ENCODE assay signal across 9 cellular contexts in genomic region chr18:69898241-69898861, GRCh38. TPM values are rescaled to one million over a fixed set of nuclear protein-coding genes. Genes with fewer than 3 reads are reported as not detected.
DNase-seq lines count a peak whose midpoint lies in the region; ATAC-seq and TF ChIP-seq lines count a peak whose summit lies in the region.
"Had no signal": no experiment of that assay in that cellular context is flagged by ENCODE, and none has a peak within 500 bp of the region (broad histone marks: within the 10 kb centered on the region; RNA-seq: fewer than 3 reads in every experiment).

No MANE protein-coding gene starts in this region.

- H3K4me3 Mint-ChIP-seq in T-helper 2 cell treated with Interferon-gamma antibody and Interleukin-4, amounts not matched to agents 5 μg/mL and 100 μg/mL, for 36 hours, result peak overlapping the region; percentile 86

- peaks cover 56% of the 10 kb centered on the region for H3K36me3 Mint-ChIP-seq in T-helper 2 cell treated with Interferon-gamma antibody and Interleukin-4, amounts not matched to agents 5 μg/mL and 100 μg/mL, for 36 hours (ENCODE audit: low read depth)

- H4K8ac ChIP-seq in mesendoderm (ENCODE audit: low read depth, low read length), result no peak overlapping the region

- no peak overlapping the region for H2BK15ac ChIP-seq in mesendoderm (replicated peaks; ENCODE audit: low read depth)

- H3K79me1 ChIP-seq in mesendoderm (ENCODE audit: low read length), result no peaks in the 10 kb centered on the region

- H3K4me3 ChIP-seq in mesendoderm (ENCODE audit: low read length), result no peak overlapping the region
- H3K4me3 ChIP-seq in suprapubic skin, result no peak overlapping the region
- no peak overlapping the region for H3K4me3 ChIP-seq in lower leg skin (ENCODE audit: low read depth, poor library complexity, severe bottlenecking)

- H3K27ac ChIP-seq in mesendoderm (ENCODE audit: low read depth, low read length), result no peak overlapping the region
- H3K27ac ChIP-seq in suprapubic skin, result no peak overlapping the region
- no peak overlapping the region for H3K27ac ChIP-seq in foreskin keratinocyte

- DNase-seq in T-helper 2 cell treated with Interferon-gamma antibody and Interleukin-4, amounts not matched to agents 5 μg/mL and 100 μg/mL, for 36 hours (ENCODE audit: low spot score), result peak; percentile 47
- DNase-seq in mesendoderm (no peak), suprapubic skin (ENCODE audit: low spot score in 2 of 2) (no peak), T1000 (lab: John Stamatoyannopoulos, UW) (no peak), foreskin keratinocyte (no peak), lower leg skin (ENCODE audit: low spot score in 2 of 2) (no peak)

- H2BK120ac ChIP-seq in mesendoderm (ENCODE audit: low read depth, low read length), result no peak overlapping the region

- H3K27me3 ChIP-seq in mesendoderm (ENCODE audit: insufficient read depth, low read length, poor library complexity), result no peaks in the 10 kb centered on the region
- H3K27me3 ChIP-seq in suprapubic skin, result no peaks in the 10 kb centered on the region
- no peaks in the 10 kb centered on the region for H3K27me3 ChIP-seq in foreskin keratinocyte

- no peak overlapping the region for H3K23ac ChIP-seq in mesendoderm (ENCODE audit: low read length)

- H3K4me1 ChIP-seq in mesendoderm (ENCODE audit: control insufficient read depth, low read depth, low read length) (peaks cover 4% of the 10 kb centered on the region), suprapubic skin (no peaks in the 10 kb centered on the region), foreskin keratinocyte (no peaks in the 10 kb centered on the region)

- H3K27ac Mint-ChIP-seq in T-helper 2 cell treated with Interferon-gamma antibody and Interleukin-4, amounts not matched to agents 5 μg/mL and 100 μg/mL, for 36 hours, result peak overlapping the region; percentile 87

- H3K9ac ChIP-seq in mesendoderm (ENCODE audit: low read length), result no peak overlapping the region

- no peaks in the 10 kb centered on the region for H3K79me2 ChIP-seq in mesendoderm (ENCODE audit: control insufficient read depth, insufficient read depth, low read length)

- H3K4ac ChIP-seq in mesendoderm (ENCODE audit: low read depth, low read length), result no peak overlapping the region

- no peak overlapping the region for H4K5ac ChIP-seq in mesendoderm (ENCODE audit: low read length)

- intact Hi-C loops in lower leg skin (cut with DNase I; ENCODE audit: low total_unique reads), result no loop called here

- no peaks in the 10 kb centered on the region for H3K9me3 ChIP-seq in suprapubic skin

- no peak overlapping the region for H3K4me2 ChIP-seq in mesendoderm (ENCODE audit: low read length)

- H3K4me1 Mint-ChIP-seq in T-helper 2 cell treated with Interferon-gamma antibody and Interleukin-4, amounts not matched to agents 5 μg/mL and 100 μg/mL, for 36 hours (ENCODE audit: low read depth), result peaks cover 65% of the 10 kb centered on the region

- peak overlapping the region; percentile 42 for H3K56ac ChIP-seq in mesendoderm (ENCODE audit: low read length)

- no peaks in the 10 kb centered on the region for H3K27me3 Mint-ChIP-seq in T-helper 2 cell treated with Interferon-gamma antibody and Interleukin-4, amounts not matched to agents 5 μg/mL and 100 μg/mL, for 36 hours (ENCODE audit: low read depth)

- ATAC-seq in GM18909 (IDR thresholded peaks at IDR 0.05; ENCODE audit: poor library complexity, unreplicated experiment) (peak; percentile 59), HG02763 (IDR thresholded peaks at IDR 0.05; ENCODE audit: unreplicated experiment) (peak; percentile 40), foreskin keratinocyte (no peak)
- ATAC-seq: HCT116 had no signal

- TF ChIP-seq EP300 in suprapubic skin (IDR thresholded peaks at IDR 0.05), result no peak

- peaks cover 8% of the 10 kb centered on the region for H3K9me3 Mint-ChIP-seq in T-helper 2 cell treated with Interferon-gamma antibody and Interleukin-4, amounts not matched to agents 5 μg/mL and 100 μg/mL, for 36 hours

- TF ChIP-seq CTCF in suprapubic skin (IDR thresholded peaks at IDR 0.05) (no peak), foreskin keratinocyte (conservative IDR thresholded peaks at IDR 0.05) (no peak), lower leg skin (IDR thresholded peaks at IDR 0.05) (no peak)

- H3K36me3 ChIP-seq in mesendoderm (ENCODE audit: control insufficient read depth, insufficient read depth, low read length) (no peaks in the 10 kb centered on the region), suprapubic skin (no peaks in the 10 kb centered on the region)

- H2BK5ac ChIP-seq in mesendoderm (ENCODE audit: low read length), result no peak overlapping the region

- WGBS in mesendoderm (ENCODE audit: extremely low coverage, insufficient coverage, low lambda C conversion rate), result no CpG with 5 or more reads among the region's 11 CpGs
- 70% methylated on average over 10 of the region's 11 CpGs for WGBS in suprapubic skin
- 69 to 77% methylated on average over 11 of the region's 11 CpGs for WGBS in lower leg skin, 2 donors

- no peak for TF ChIP-seq POLR2A in suprapubic skin (IDR thresholded peaks at IDR 0.05)
- no peak for TF ChIP-seq POLR2A in lower leg skin (IDR thresholded peaks at IDR 0.05)

- H2AK5ac ChIP-seq in mesendoderm (ENCODE audit: low read length), result no peak overlapping the region

- H3K18ac ChIP-seq in mesendoderm (ENCODE audit: low read length), result peak overlapping the region; percentile 25

RNA-seq across cellular contexts. Expression of gene CD226, which starts 49.3 kb away (rescaled TPM):
- 0.29 TPM for polyA plus RNA-seq in mesendoderm (2013, experiment 1 of 2)
- polyA plus RNA-seq in mesendoderm (2013, experiment 2 of 2), result 0.25 TPM
- total RNA-seq in suprapubic skin (under 1 TPM; 0.05 to 0.24 (median 0.16) TPM), foreskin keratinocyte (0.60 and 0.75 TPM in 2 replicates), lower leg skin (under 1 TPM in 3 of 4 donors, not detected in 1; 0.13 to 0.29 (median 0.26) TPM)
- polyA plus RNA-seq in foreskin keratinocyte, result 0.11 and 0.14 TPM in 2 replicates
